Comparison of ENCODE assay signal across 8 cellular contexts in the genomic region with DNA sequence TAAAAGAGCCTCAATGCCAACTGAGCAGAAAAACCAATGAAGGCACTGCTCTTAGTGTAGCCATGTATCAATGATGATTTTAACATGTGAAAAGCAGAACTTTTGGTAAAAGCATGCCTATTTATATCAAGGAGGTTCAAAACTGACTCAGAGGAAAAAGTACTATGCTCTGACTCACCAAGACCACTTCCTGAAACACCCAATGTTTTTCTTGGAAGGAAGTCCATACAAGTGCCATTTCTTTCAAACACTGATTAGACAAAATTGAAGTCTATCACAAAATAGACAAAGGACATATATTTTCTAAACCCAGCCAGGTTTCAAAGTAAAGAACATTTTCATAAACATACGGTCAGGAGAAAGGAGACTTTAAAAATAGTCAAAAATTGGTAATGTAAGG.
DNase-seq lines count a peak whose midpoint lies in the region; ATAC-seq lines count a peak whose summit lies in the region.

No MANE protein-coding gene starts in this region.

- DNase-seq in foreskin melanocyte (peak; percentile 79), KG1 (lab: John Stamatoyannopoulos, UW) (no peak), NCI-H2227 (lab: John Stamatoyannopoulos, UW; ENCODE audit: unreplicated experiment) (no peak), posterior cingulate gyrus (no peak)

- no peaks in the 10 kb centered on the region for H3K9me3 Mint-ChIP-seq in T-helper 1 cell treated with Interleukin-12 subunit alpha and Interleukin-12 subunit beta and Interleukin-4 antibody, amounts not matched to agents 30 μg/mL and 1 μg/mL, for 36 hours
- H3K9me3 Mint-ChIP-seq in stimulated activated memory B cell treated with anti-CD40 and anti-IgM and Interleukin-4, amounts not matched to agents 10 μg/mL and 1 μg/mL and 100 μg/mL, for 72 hours, result no peaks in the 10 kb centered on the region

- peaks cover 5% of the 10 kb centered on the region for H3K36me3 Mint-ChIP-seq in T-helper 1 cell treated with Interleukin-12 subunit alpha and Interleukin-12 subunit beta and Interleukin-4 antibody, amounts not matched to agents 30 μg/mL and 1 μg/mL, for 36 hours (ENCODE audit: low read depth)
- H3K36me3 Mint-ChIP-seq in stimulated activated memory B cell treated with anti-CD40 and anti-IgM and Interleukin-4, amounts not matched to agents 10 μg/mL and 1 μg/mL and 100 μg/mL, for 72 hours, result no peaks in the 10 kb centered on the region

- H3K27me3 Mint-ChIP-seq in T-helper 1 cell treated with Interleukin-12 subunit alpha and Interleukin-12 subunit beta and Interleukin-4 antibody, amounts not matched to agents 30 μg/mL and 1 μg/mL, for 36 hours (ENCODE audit: low read depth), result no peaks in the 10 kb centered on the region
- no peaks in the 10 kb centered on the region for H3K27me3 Mint-ChIP-seq in stimulated activated memory B cell treated with anti-CD40 and anti-IgM and Interleukin-4, amounts not matched to agents 10 μg/mL and 1 μg/mL and 100 μg/mL, for 72 hours

- H3K4me3 Mint-ChIP-seq in T-helper 1 cell treated with Interleukin-12 subunit alpha and Interleukin-12 subunit beta and Interleukin-4 antibody, amounts not matched to agents 30 μg/mL and 1 μg/mL, for 36 hours, result peak overlapping the region; percentile 75
- no peak overlapping the region for H3K4me3 Mint-ChIP-seq in stimulated activated memory B cell treated with anti-CD40 and anti-IgM and Interleukin-4, amounts not matched to agents 10 μg/mL and 1 μg/mL and 100 μg/mL, for 72 hours

- ATAC-seq in GM18861 (IDR thresholded peaks at IDR 0.05; ENCODE audit: unreplicated experiment) (peak; percentile 58), HG02981 (IDR thresholded peaks at IDR 0.05; ENCODE audit: unreplicated experiment) (peak; percentile 55)
- ATAC-seq in stimulated activated memory B cell treated with anti-CD40 and anti-IgM and Interleukin-4, amounts not matched to agents 10 μg/mL and 1 μg/mL and 100 μg/mL, for 72 hours, result peak; percentile 54

- H3K4me1 Mint-ChIP-seq in T-helper 1 cell treated with Interleukin-12 subunit alpha and Interleukin-12 subunit beta and Interleukin-4 antibody, amounts not matched to agents 30 μg/mL and 1 μg/mL, for 36 hours (ENCODE audit: low read depth), result peaks cover 37% of the 10 kb centered on the region
- H3K4me1 Mint-ChIP-seq in stimulated activated memory B cell treated with anti-CD40 and anti-IgM and Interleukin-4, amounts not matched to agents 10 μg/mL and 1 μg/mL and 100 μg/mL, for 72 hours, result peaks cover 7% of the 10 kb centered on the region

- peak overlapping the region; percentile 88 for H3K27ac Mint-ChIP-seq in T-helper 1 cell treated with Interleukin-12 subunit alpha and Interleukin-12 subunit beta and Interleukin-4 antibody, amounts not matched to agents 30 μg/mL and 1 μg/mL, for 36 hours
- H3K27ac Mint-ChIP-seq in stimulated activated memory B cell treated with anti-CD40 and anti-IgM and Interleukin-4, amounts not matched to agents 10 μg/mL and 1 μg/mL and 100 μg/mL, for 72 hours, result no peak overlapping the region

- intact Hi-C loops in posterior cingulate gyrus (cut with DNase I), result no loop called here
